Comparison of ENCODE assay signal across 34 cellular contexts in genomic region chr12:31337952-31338351, GRCh38.
"Had no signal": no experiment of that assay in that cellular context is flagged by ENCODE, and none has a peak within 500 bp of the region (broad histone marks: within the 10 kb centered on the region; RNA-seq: fewer than 3 reads in every experiment).

No MANE protein-coding gene starts in this region.

- H3K27me3 Mint-ChIP-seq: activated B cell treated with CpG ODN at 0.5 μM for 24 hours; activated CD4-positive, alpha-beta memory T cell treated with anti-CD3 and anti-CD28 coated beads for 36 hours; activated naive CD8-positive, alpha-beta T cell; activated naive CD8-positive, alpha-beta T cell treated with anti-CD3 and anti-CD28 coated beads, Interleukin-2, amount 50 U/mL, for 24 hours had no signal

- H3K9me2 ChIP-seq: SK-N-SH had no signal

- H3K4me3 ChIP-seq: Peyer's patch, SJSA1 had no signal

- H3K27ac ChIP-seq: SJSA1 had no signal

- DNase-seq: activated B cell treated with CpG ODN at 0.5 μM for 24 hours; activated CD4-positive, alpha-beta memory T cell treated with anti-CD3 and anti-CD28 coated beads for 36 hours; activated CD4-positive, alpha-beta T cell treated with anti-CD3 and anti-CD28 coated beads for 4 hours; activated CD4-positive, alpha-beta T cell treated with anti-CD3 and anti-CD28 coated beads, Interleukin-2, amount 50 U/mL, for 1 hour; activated CD4-positive, CD25-positive, alpha-beta regulatory T cell treated with anti-CD3 and anti-CD28 coated beads, Interleukin-2, amount 50 U/mL, for 72 hours; activated CD8-positive, alpha-beta memory T cell treated with anti-CD3 and anti-CD28 coated beads, Interleukin-2, amount 50 U/mL, for 4 hours; activated gamma-delta T cell treated with Interleukin-2 at 50 U/mL for 16 hours; activated naive CD4-positive, alpha-beta T cell treated with anti-CD3 and anti-CD28 coated beads for 36 hours; activated naive CD8-positive, alpha-beta T cell treated with anti-CD3 and anti-CD28 coated beads, Interleukin-2, amount 50 U/mL, for 24 hours; activated T-cell treated with anti-CD3 and anti-CD28 coated beads for 4 hours; activated T-cell treated with anti-CD3 and anti-CD28 coated beads, Interleukin-2, amount 50 U/mL, for 4 hours; anterior cingulate cortex; caudate nucleus; cerebellar nuclear complex; Karpas-422; NCI-H1105; NCI-H1417 treated with DMSO at 0.1 percent for 48 hours; NCI-H187 treated with DMSO at 0.1 percent for 48 hours; NCI-H2081; NCI-H2171 treated with DMSO at 0.1 percent for 48 hours; NCI-H2227 treated with DMSO at 0.1 percent for 48 hours; NCI-H446; NCI-H510A treated with DMSO at 0.1 percent for 48 hours; PC-3; Peyer's patch; RPMI8226; SHP77 treated with DMSO at 0.1 percent for 48 hours; SK-N-SH had no signal

- H3K4me3 Mint-ChIP-seq: activated B cell treated with CpG ODN at 0.5 μM for 24 hours; activated CD4-positive, alpha-beta memory T cell treated with anti-CD3 and anti-CD28 coated beads for 36 hours; activated naive CD4-positive, alpha-beta T cell treated with anti-CD3 and anti-CD28 coated beads for 36 hours; activated naive CD8-positive, alpha-beta T cell; activated naive CD8-positive, alpha-beta T cell treated with anti-CD3 and anti-CD28 coated beads, Interleukin-2, amount 50 U/mL, for 24 hours; activated T-cell treated with anti-CD3 and anti-CD28 coated beads, Interleukin-2, amount 50 U/mL, for 4 hours; activated T-helper 1 cell treated with anti-CD3 and anti-CD28 coated beads, Interleukin-12 subunit alpha, Interleukin-12 subunit beta, Interleukin-2, Interleukin-4 antibody, amounts not matched to agents 30 ng/mL and 10 ng/mL and 1 ng/mL, durations not matched to agents 14 hours and 24 hours and 36 hours; brain; T-helper 1 cell treated with Interleukin-12 subunit alpha and Interleukin-12 subunit beta and Interleukin-4 antibody, amounts not matched to agents 30 μg/mL and 1 μg/mL, for 36 hours; T-helper 2 cell treated with Interferon-gamma antibody and Interleukin-4, amounts not matched to agents 5 μg/mL and 100 μg/mL, for 36 hours had no signal

- H3K9ac ChIP-seq: SK-N-SH had no signal

- H3K4me1 Mint-ChIP-seq: activated B cell treated with CpG ODN at 0.5 μM for 24 hours; activated naive CD8-positive, alpha-beta T cell treated with anti-CD3 and anti-CD28 coated beads, Interleukin-2, amount 50 U/mL, for 24 hours; brain had no signal

- H3K4me1 ChIP-seq: Peyer's patch, SJSA1 had no signal

- H3K27ac Mint-ChIP-seq: activated B cell treated with CpG ODN at 0.5 μM for 24 hours; activated CD4-positive, alpha-beta memory T cell treated with anti-CD3 and anti-CD28 coated beads for 36 hours; activated naive CD4-positive, alpha-beta T cell treated with anti-CD3 and anti-CD28 coated beads for 36 hours; activated naive CD8-positive, alpha-beta T cell; activated naive CD8-positive, alpha-beta T cell treated with anti-CD3 and anti-CD28 coated beads, Interleukin-2, amount 50 U/mL, for 24 hours; activated T-helper 1 cell treated with anti-CD3 and anti-CD28 coated beads, Interleukin-12 subunit alpha, Interleukin-12 subunit beta, Interleukin-2, Interleukin-4 antibody, amounts not matched to agents 30 ng/mL and 10 ng/mL and 1 ng/mL, durations not matched to agents 14 hours and 24 hours and 36 hours; brain; T-helper 1 cell treated with Interleukin-12 subunit alpha and Interleukin-12 subunit beta and Interleukin-4 antibody, amounts not matched to agents 30 μg/mL and 1 μg/mL, for 36 hours; T-helper 2 cell treated with Interferon-gamma antibody and Interleukin-4, amounts not matched to agents 5 μg/mL and 100 μg/mL, for 36 hours had no signal

- H3K27me3 ChIP-seq: Peyer's patch, SJSA1 had no signal

- H3K36me3 ChIP-seq: Peyer's patch, SJSA1 had no signal

- H3K9me3 ChIP-seq: Peyer's patch, SJSA1, SK-N-SH had no signal

- H3K4me2 ChIP-seq: SK-N-SH had no signal

- ATAC-seq: activated naive CD8-positive, alpha-beta T cell treated with anti-CD3 and anti-CD28 coated beads, Interleukin-2, amount 50 U/mL, for 24 hours; activated T-cell treated with anti-CD3 and anti-CD28 coated beads, Interleukin-2, amount 50 U/mL, for 4 hours; PC-3 had no signal

- H3K9me3 Mint-ChIP-seq: activated B cell treated with CpG ODN at 0.5 μM for 24 hours; activated CD4-positive, alpha-beta memory T cell treated with anti-CD3 and anti-CD28 coated beads for 36 hours; activated naive CD4-positive, alpha-beta T cell treated with anti-CD3 and anti-CD28 coated beads for 36 hours; activated naive CD8-positive, alpha-beta T cell treated with anti-CD3 and anti-CD28 coated beads, Interleukin-2, amount 50 U/mL, for 24 hours; activated T-cell treated with anti-CD3 and anti-CD28 coated beads, Interleukin-2, amount 50 U/mL, for 4 hours; activated T-helper 1 cell treated with anti-CD3 and anti-CD28 coated beads, Interleukin-12 subunit alpha, Interleukin-12 subunit beta, Interleukin-2, Interleukin-4 antibody, amounts not matched to agents 30 ng/mL and 10 ng/mL and 1 ng/mL, durations not matched to agents 14 hours and 24 hours and 36 hours; brain; T-helper 1 cell treated with Interleukin-12 subunit alpha and Interleukin-12 subunit beta and Interleukin-4 antibody, amounts not matched to agents 30 μg/mL and 1 μg/mL, for 36 hours; T-helper 2 cell treated with Interferon-gamma antibody and Interleukin-4, amounts not matched to agents 5 μg/mL and 100 μg/mL, for 36 hours had no signal
